9 cellular contexts compared by ENCODE assay signal in genomic region chr7:150383710-150384397, GRCh38. TPM values are rescaled to one million over a fixed set of nuclear protein-coding genes. Genes with fewer than 3 reads are reported as not detected.
A peak's percentile ranks its signal among the peaks of the same experiment; 100 is the strongest.
DNase-seq lines count a peak whose midpoint lies in the region; ATAC-seq and TF ChIP-seq lines count a peak whose summit lies in the region.
"Had no signal": no experiment of that assay in that cellular context is flagged by ENCODE, and none has a peak within 500 bp of the region (broad histone marks: within the 10 kb centered on the region; RNA-seq: fewer than 3 reads in every experiment).

No MANE protein-coding gene starts in this region.

- H3K27me3 Mint-ChIP-seq in GM23338 (ENCODE audit: insufficient read depth, low read depth, poor library complexity) = peaks cover 29% of the 10 kb centered on the region
- H3K27me3 Mint-ChIP-seq in activated CD4-positive, alpha-beta memory T cell treated with anti-CD3 and anti-CD28 coated beads, Interleukin-2, amount 10 ng/mL, durations not matched to agents 7 days and 5 days = no peaks in the 10 kb centered on the region

- peaks cover 38% of the 10 kb centered on the region for H3K36me3 Mint-ChIP-seq in GM23338 (ENCODE audit: low read depth)
- no peaks in the 10 kb centered on the region for H3K36me3 Mint-ChIP-seq in activated CD4-positive, alpha-beta memory T cell treated with anti-CD3 and anti-CD28 coated beads, Interleukin-2, amount 10 ng/mL, durations not matched to agents 7 days and 5 days (ENCODE audit: low read depth)

- H3K9ac ChIP-seq in PC-3 (ENCODE audit: low read length) = no peak overlapping the region

- H3K9me3 Mint-ChIP-seq in GM23338 = no peaks in the 10 kb centered on the region
- H3K9me3 Mint-ChIP-seq in activated CD4-positive, alpha-beta memory T cell treated with anti-CD3 and anti-CD28 coated beads, Interleukin-2, amount 10 ng/mL, durations not matched to agents 7 days and 5 days = no peaks in the 10 kb centered on the region

- H3K4me3 ChIP-seq in GM23338 = peak overlapping the region; percentile 39
- H3K4me3 ChIP-seq in osteoblast (ENCODE audit: insufficient read depth, low read length) = no peak overlapping the region
- H3K4me3 ChIP-seq in PC-3 (ENCODE audit: low read length) = no peak overlapping the region
- H3K4me3 ChIP-seq: SK-N-MC had no signal

- H3K4me1 ChIP-seq in GM23338 (ENCODE audit: insufficient read depth) (peaks cover 71% of the 10 kb centered on the region), osteoblast (ENCODE audit: insufficient read depth, low read length) (peaks cover 3% of the 10 kb centered on the region), PC-3 (ENCODE audit: insufficient read depth, low read length) (0 out of 2 replicates have a peak, but pooled peaks cover 9% of the 10 kb centered on the region)

- H3K4me2 ChIP-seq in GM23338 = peak overlapping the region; percentile 78
- H3K4me2 ChIP-seq in osteoblast (ENCODE audit: insufficient read depth, low read length) = no peak overlapping the region
- no peak overlapping the region for H3K4me2 ChIP-seq in PC-3 (ENCODE audit: low read length)

- CTCF ChIA-PET in HEK293T (lab: Yijun Ruan, JAX) = no interaction called here
- CTCF ChIA-PET in PC-3 (lab: Charles Lee) = no interaction called here
- CTCF ChIA-PET in activated CD4-positive, alpha-beta memory T cell treated with anti-CD3 and anti-CD28 coated beads, Interleukin-2, amount 10 ng/mL, durations not matched to agents 7 days and 5 days (lab: Charles Lee) = no interaction called here

- ATAC-seq in GM23338 (peak; percentile 68), PC-3 (no peak), HG02852 (IDR thresholded peaks at IDR 0.05; ENCODE audit: unreplicated experiment) (no peak)

- H3K79me2 ChIP-seq in GM23338 (replicated peaks; ENCODE audit: insufficient read depth) (peaks cover 63% of the 10 kb centered on the region), osteoblast (ENCODE audit: insufficient read depth, low read length) (peaks cover 35% of the 10 kb centered on the region), PC-3 (ENCODE audit: low read length) (no peaks in the 10 kb centered on the region)

- no peak overlapping the region for H2AFZ ChIP-seq in GM23338
- no peak overlapping the region for H2AFZ ChIP-seq in osteoblast (ENCODE audit: low read length)
- no peak overlapping the region for H2AFZ ChIP-seq in PC-3 (ENCODE audit: low read length)

- H4K20me1 ChIP-seq in GM23338 (replicated peaks; ENCODE audit: insufficient read depth) (no peaks in the 10 kb centered on the region; the same call in none of the 2 replicates), osteoblast (ENCODE audit: insufficient read depth, low read length) (peaks cover 7% of the 10 kb centered on the region), PC-3 (ENCODE audit: low read length) (no peaks in the 10 kb centered on the region)

- H3F3A ChIP-seq in GM23338 (replicated peaks; ENCODE audit: low read depth) (peaks cover 29% of the 10 kb centered on the region), PC-3 (ENCODE audit: low read length, unreplicated experiment) (no peaks in the 10 kb centered on the region)

- peak overlapping the region; percentile 59 for H3K4me3 Mint-ChIP-seq in GM23338
- H3K4me3 Mint-ChIP-seq in activated CD4-positive, alpha-beta memory T cell treated with anti-CD3 and anti-CD28 coated beads, Interleukin-2, amount 10 ng/mL, durations not matched to agents 7 days and 5 days = no peak overlapping the region

- H3K4me1 Mint-ChIP-seq in GM23338 = peaks cover 73% of the 10 kb centered on the region
- peaks cover 20% of the 10 kb centered on the region for H3K4me1 Mint-ChIP-seq in activated CD4-positive, alpha-beta memory T cell treated with anti-CD3 and anti-CD28 coated beads, Interleukin-2, amount 10 ng/mL, durations not matched to agents 7 days and 5 days

- H3K9me2 ChIP-seq in GM23338 (ENCODE audit: insufficient read depth) = no peaks in the 10 kb centered on the region
- no peaks in the 10 kb centered on the region for H3K9me2 ChIP-seq in PC-3 (replicated peaks; ENCODE audit: low read length)

- intact Hi-C loops in PC-3 (cut with micrococcal nuclease) = no loop called here

- POLR2A ChIA-PET in HEK293T (lab: Yijun Ruan, JAX) (no interaction called here), PC-3 (lab: Charles Lee; ENCODE audit: unreplicated experiment) (no interaction called here)
- POLR2A ChIA-PET in activated CD4-positive, alpha-beta memory T cell treated with anti-CD3 and anti-CD28 coated beads, Interleukin-2, amount 10 ng/mL, durations not matched to agents 7 days and 5 days (lab: Charles Lee) = interaction anchor here (3.4 kb wide), 1 partner anchor 20 kb away, joined by 12 read pairs; no protein-coding TSS in a partner anchor

- H3K27ac ChIP-seq in GM23338 (ENCODE audit: low read depth) (peak overlapping the region; percentile 93), osteoblast (ENCODE audit: low read depth, low read length) (no peak overlapping the region), PC-3 (ENCODE audit: low read length) (no peak overlapping the region)
- H3K27ac ChIP-seq: SK-N-MC had no signal

- peak overlapping the region; percentile 94 for H3K27ac Mint-ChIP-seq in GM23338
- H3K27ac Mint-ChIP-seq in activated CD4-positive, alpha-beta memory T cell treated with anti-CD3 and anti-CD28 coated beads, Interleukin-2, amount 10 ng/mL, durations not matched to agents 7 days and 5 days = no peak overlapping the region

- H3K27me3 ChIP-seq in GM23338 (ENCODE audit: insufficient read depth) = no peaks in the 10 kb centered on the region
- no peaks in the 10 kb centered on the region for H3K27me3 ChIP-seq in osteoblast (ENCODE audit: insufficient read depth, low read length)
- no peaks in the 10 kb centered on the region for H3K27me3 ChIP-seq in PC-3 (ENCODE audit: low read length)

- peak in 1 of 2 experiments; percentile 17; a peak in 1 of 4 replicates for TF ChIP-seq CTCF in GM23338 (conservative IDR thresholded peaks at IDR 0.05; ENCODE audit: low read depth in 2 of 2)
- no peak for TF ChIP-seq CTCF in osteoblast (IDR thresholded peaks at IDR 0.05; ENCODE audit: extremely low read depth, low read depth, low read length)
- TF ChIP-seq CTCF in PC-3 (conservative IDR thresholded peaks at IDR 0.05; ENCODE audit: low read depth, low read length) = no peak

- H3K9me3 ChIP-seq in osteoblast (ENCODE audit: low read depth, low read length) (no peaks in the 10 kb centered on the region), PC-3 (ENCODE audit: low read length) (no peaks in the 10 kb centered on the region)

- peak; percentile 97 for DNase-seq in GM23338 (ENCODE audit: low spot score)
- DNase-seq in NCI-H524 (lab: John Stamatoyannopoulos, UW) = peak; percentile 61 to 87
- DNase-seq in epidermal melanocyte (ENCODE audit: insufficient read length, low spot score) = peak; percentile 91
- DNase-seq in osteoblast (ENCODE audit: insufficient read length, low spot score, missing footprints) = peak; percentile 67
- no peak for DNase-seq in HEK293T (ENCODE audit: extremely low spot score)
- DNase-seq in PC-3 = no peak
- no peak for DNase-seq in activated CD4-positive, alpha-beta memory T cell treated with anti-CD3 and anti-CD28 coated beads, Interleukin-2, amount 10 ng/mL, durations not matched to agents 7 days and 5 days

- no TSS peak for BruUV-seq in PC-3 (replicated peaks; lab: Mats Ljungman, UMichigan)

- H3K36me3 ChIP-seq in GM23338 (ENCODE audit: insufficient read depth) = no peaks in the 10 kb centered on the region
- H3K36me3 ChIP-seq in osteoblast (ENCODE audit: insufficient read depth, low read length) = no peaks in the 10 kb centered on the region
- no peaks in the 10 kb centered on the region for H3K36me3 ChIP-seq in PC-3 (ENCODE audit: low read depth, low read length)

TF ChIP-seq in GM23338, 12 proteins besides CTCF, POLR2A, EP300 and RAD21:
- TF ChIP-seq JUNB (IDR thresholded peaks at IDR 0.05; ENCODE audit: unreplicated experiment) (no peak), EZH2phosphoT487 (IDR thresholded peaks at IDR 0.05; ENCODE audit: unreplicated experiment) (no peak), EZH2 (IDR thresholded peaks at IDR 0.05; ENCODE audit: low read depth, unreplicated experiment) (no peak), POLR2AphosphoS5 (IDR thresholded peaks at IDR 0.05; ENCODE audit: low read depth) (peak; percentile 91)
TF ChIP-seq in GM23338: peak in this region for 1.

TF ChIP-seq in HEK293T, 16 proteins besides CTCF, POLR2A, EP300 and RAD21 (continues in another document):
- no peak for TF ChIP-seq CTBP1 (IDR thresholded peaks at IDR 0.05; ENCODE audit: borderline replicate concordance)
- no peak for TF ChIP-seq BHLHE40 (IDR thresholded peaks at IDR 0.05; ENCODE audit: borderline replicate concordance)
- TF ChIP-seq SP1 (IDR thresholded peaks at IDR 0.05) = no peak
- no peak for TF ChIP-seq NFRKB (IDR thresholded peaks at IDR 0.05)
- no peak for TF ChIP-seq FOXM1 (IDR thresholded peaks at IDR 0.05; ENCODE audit: borderline replicate concordance)
- TF ChIP-seq SUZ12 (IDR thresholded peaks at IDR 0.05) = no peak
- no peak for TF ChIP-seq L3MBTL2 (conservative IDR thresholded peaks at IDR 0.05)
- no peak for TF ChIP-seq PKNOX1 (IDR thresholded peaks at IDR 0.05)

RNA-seq across cellular contexts. Expression of gene ZNF775, which starts 4.7 kb away (rescaled TPM):
- total RNA-seq in GM23338 (2014; rRNA removed; shearing (Covaris generic)) = 35.2 and 38.2 TPM in 2 replicates
- 4.5 and 6.7 TPM in 2 replicates for polyA plus RNA-seq in GM23338 (2016; fragmentation: Nextera tagmentation; extraction: Ambion mirVana)
- 5.0 and 6.2 TPM in 2 replicates for total RNA-seq in osteoblast
- 3.7 and 4.7 TPM in 2 replicates for total RNA-seq in PC-3 (2014; rRNA removed)
- total RNA-seq in activated CD4-positive, alpha-beta memory T cell treated with anti-CD3 and anti-CD28 coated beads, Interleukin-2, amount 10 ng/mL, durations not matched to agents 7 days and 5 days = 1 to 10 TPM; 6.4 to 7.1 TPM

RNA-seq across cellular contexts. Expression of gene REPIN1, which starts 15.2 kb away (rescaled TPM):
- 143 and 156 TPM in 2 replicates for total RNA-seq in GM23338 (2014; rRNA removed; shearing (Covaris generic))
- 29.2 and 29.8 TPM in 2 replicates for polyA plus RNA-seq in GM23338 (2016; fragmentation: Nextera tagmentation; extraction: Ambion mirVana)
- total RNA-seq in osteoblast (53.6 and 57.5 TPM in 2 replicates), PC-3 (2014; rRNA removed) (124 and 153 TPM in 2 replicates)
- 10 to 100 TPM; 42.9 to 45.9 TPM for total RNA-seq in activated CD4-positive, alpha-beta memory T cell treated with anti-CD3 and anti-CD28 coated beads, Interleukin-2, amount 10 ng/mL, durations not matched to agents 7 days and 5 days

RNA-seq across cellular contexts. Expression of gene RARRES2, which starts 42.4 kb away (rescaled TPM):
- total RNA-seq in GM23338 (2014; rRNA removed; shearing (Covaris generic)) = 164 and 169 TPM in 2 replicates
- polyA plus RNA-seq in GM23338 (2016; fragmentation: Nextera tagmentation; extraction: Ambion mirVana) = 314 and 317 TPM in 2 replicates
- total RNA-seq in osteoblast (18.3 and 26.1 TPM in 2 replicates), PC-3 (2014; rRNA removed) (1.6 TPM in 1 of 2 replicates, not detected in the other)
- total RNA-seq in activated CD4-positive, alpha-beta memory T cell treated with anti-CD3 and anti-CD28 coated beads, Interleukin-2, amount 10 ng/mL, durations not matched to agents 7 days and 5 days = not detected

Comparison
In these comparisons a context has a peak if more than half of its experiments do, and no peak if none do; other contexts are left out.
1. DNase-seq: peak in GM23338 (single experiment), NCI-H524 (2 of 2), epidermal melanocyte (single experiment) and osteoblast (single experiment); none in HEK293T (single experiment), PC-3 (single experiment) and activated CD4-positive, alpha-beta memory T cell treated with anti-CD3 and anti-CD28 coated beads, Interleukin-2, amount 10 ng/mL, durations not matched to agents 7 days and 5 days (single experiment).